8 cellular contexts compared by ENCODE assay signal in genomic region chr13:82688400-82688999, GRCh38.
DNase-seq lines count a peak whose midpoint lies in the region; ATAC-seq and TF ChIP-seq lines count a peak whose summit lies in the region.

No MANE protein-coding gene starts in this region.

- peak; percentile 62 for ATAC-seq in GM21515 (IDR thresholded peaks at IDR 0.05; ENCODE audit: unreplicated experiment)

- H2AFZ ChIP-seq in trophoblast cell (ENCODE audit: insufficient read depth, low read length, poor library complexity), result no peak overlapping the region

- H4K12ac ChIP-seq in trophoblast cell (ENCODE audit: low read depth, low read length), result no peak overlapping the region

- no peaks in the 10 kb centered on the region for H3K9me3 ChIP-seq in CD4-positive, alpha-beta memory T cell (ENCODE audit: control insufficient read depth in 1 of 2, low read length in 2 of 2)
- H3K9me3 ChIP-seq in subcutaneous abdominal adipose tissue (ENCODE audit: control insufficient read depth in 5 of 5, low read length in 5 of 5), result peaks cover 0 to 5% (median 0%) of the 10 kb centered on the region in 5 donors
- no peaks in the 10 kb centered on the region for H3K9me3 ChIP-seq in trophoblast cell (ENCODE audit: insufficient read depth, low read depth, low read length)

- H3K9ac ChIP-seq in subcutaneous abdominal adipose tissue (ENCODE audit: low read length in 5 of 5) (peak overlapping the region in 2 of 5 donors; percentile 44 to 51), trophoblast cell (ENCODE audit: low read length) (no peak overlapping the region)

- TF ChIP-seq CTCF in dorsolateral prefrontal cortex (IDR thresholded peaks at IDR 0.05 in 54 of 56, conservative IDR thresholded peaks at IDR 0.05 in 2 of 56; ENCODE audit: low read depth in 1 of 56, partially characterized antibody in 56 of 56) (no peak), chondrocyte (IDR thresholded peaks at IDR 0.05) (no peak)

- H3K36me3 Mint-ChIP-seq in CD4-positive, alpha-beta memory T cell, result no peaks in the 10 kb centered on the region
- no peaks in the 10 kb centered on the region for H3K36me3 Mint-ChIP-seq in chondrocyte (ENCODE audit: low read depth)

- H4K8ac ChIP-seq in trophoblast cell (ENCODE audit: low read depth, low read length), result no peak overlapping the region

- no peak overlapping the region for H3K4me2 ChIP-seq in trophoblast cell (ENCODE audit: low read length)

- peak overlapping the region; percentile 14 to 93 (median 87) for H3K27ac Mint-ChIP-seq in CD4-positive, alpha-beta memory T cell
- H3K27ac Mint-ChIP-seq in chondrocyte (ENCODE audit: unreplicated experiment), result no peak overlapping the region

- H3K4me3 Mint-ChIP-seq in CD4-positive, alpha-beta memory T cell, result peak overlapping the region; percentile 78 to 88 (median 85)
- H3K4me3 Mint-ChIP-seq in chondrocyte (ENCODE audit: unreplicated experiment), result no peak overlapping the region

- H3K27me3 Mint-ChIP-seq in CD4-positive, alpha-beta memory T cell, result no peaks in the 10 kb centered on the region
- no peaks in the 10 kb centered on the region for H3K27me3 Mint-ChIP-seq in chondrocyte (ENCODE audit: low read depth)

- no peak overlapping the region for H2BK120ac ChIP-seq in trophoblast cell (ENCODE audit: insufficient read depth, low read length, poor library complexity)

- no peak overlapping the region for H2BK5ac ChIP-seq in trophoblast cell (ENCODE audit: low read depth, low read length, poor library complexity)

- peak overlapping the region; percentile 49 for H3K27ac ChIP-seq in CD4-positive, alpha-beta memory T cell (ENCODE audit: low read depth, low read length)
- H3K27ac ChIP-seq in dorsolateral prefrontal cortex (peak overlapping the region in 2 of 59 donors; percentile 23 to 41), subcutaneous abdominal adipose tissue (ENCODE audit: low read depth, low read length) (no peak overlapping the region), trophoblast cell (ENCODE audit: low read depth, low read length) (no peak overlapping the region)

- no peak overlapping the region for H3K4ac ChIP-seq in trophoblast cell (ENCODE audit: low read depth, low read length)

- no peaks in the 10 kb centered on the region for H3K79me2 ChIP-seq in trophoblast cell (ENCODE audit: control insufficient read depth, insufficient read depth, low read length, poor library complexity)

- CTCF ChIA-PET in CD4-positive, alpha-beta memory T cell (lab: Charles Lee; ENCODE audit: partially characterized antibody), result no interaction called here

- H3K27me3 ChIP-seq in CD4-positive, alpha-beta memory T cell (ENCODE audit: insufficient read depth, low read length), result no peaks in the 10 kb centered on the region
- no peaks in the 10 kb centered on the region for H3K27me3 ChIP-seq in dorsolateral prefrontal cortex
- no peaks in the 10 kb centered on the region for H3K27me3 ChIP-seq in subcutaneous abdominal adipose tissue (ENCODE audit: control insufficient read depth in 5 of 5, insufficient read depth in 4 of 5, low read length in 5 of 5)
- H3K27me3 ChIP-seq in trophoblast cell (ENCODE audit: insufficient read depth, low read length), result no peaks in the 10 kb centered on the region

- POLR2A ChIA-PET in CD4-positive, alpha-beta memory T cell (lab: Charles Lee; ENCODE audit: partially characterized antibody), result no interaction called here

- H3K23ac ChIP-seq in trophoblast cell (ENCODE audit: low read length), result no peak overlapping the region

- H3K79me1 ChIP-seq in trophoblast cell (ENCODE audit: low read length), result no peaks in the 10 kb centered on the region

- no peak overlapping the region for H3K18ac ChIP-seq in trophoblast cell (ENCODE audit: low read length)

- DNase-seq in CD4-positive, alpha-beta memory T cell, result peak in 4 of 5 donors; percentile 15 to 28 (median 24)
- peak; percentile 46 for DNase-seq in LHCN-M2 (ENCODE audit: low read depth)
- no peak for DNase-seq in dorsolateral prefrontal cortex
- DNase-seq in chondrocyte (ENCODE audit: low spot score), result no peak
- DNase-seq in trophoblast cell, result no peak
- DNase-seq in COLO668 (lab: John Stamatoyannopoulos, UW; ENCODE audit: unreplicated experiment), result no peak

- no CpG with 5 or more reads among the region's 2 CpGs for WGBS in trophoblast cell (ENCODE audit: extremely low coverage, insufficient coverage, insufficient read length)

- no peak overlapping the region for H3K14ac ChIP-seq in trophoblast cell (ENCODE audit: low read length)

- H3K4me1 Mint-ChIP-seq in CD4-positive, alpha-beta memory T cell, result peaks cover 14 to 29% (median 23%) of the 10 kb centered on the region in 4 donors
- H3K4me1 Mint-ChIP-seq in chondrocyte (ENCODE audit: low read depth), result peaks cover 2% of the 10 kb centered on the region

- intact Hi-C loops in CD4-positive, alpha-beta memory T cell (cut with micrococcal nuclease), result loop anchor here (5.0 kb wide), 1 partner anchor 679 kb away; no protein-coding TSS in a partner anchor
- intact Hi-C loops in dorsolateral prefrontal cortex (cut with DNase I), result no loop called here

- H3K4me3 ChIP-seq in CD4-positive, alpha-beta memory T cell (ENCODE audit: low read length in 2 of 2), result peak overlapping the region; percentile 5 to 34
- H3K4me3 ChIP-seq in dorsolateral prefrontal cortex, result peak overlapping the region in 46 of 59 donors; percentile 1 to 57 (median 29)
- peak overlapping the region; percentile 22 to 52 (median 28) for H3K4me3 ChIP-seq in subcutaneous abdominal adipose tissue (ENCODE audit: low read depth in 1 of 5, low read length in 5 of 5)
- no peak overlapping the region for H3K4me3 ChIP-seq in trophoblast cell (ENCODE audit: low read depth, low read length)

- no peak overlapping the region for H4K91ac ChIP-seq in trophoblast cell (ENCODE audit: low read depth, low read length)

- H3K9me3 Mint-ChIP-seq in CD4-positive, alpha-beta memory T cell, result no peaks in the 10 kb centered on the region
- peaks cover 5% of the 10 kb centered on the region for H3K9me3 Mint-ChIP-seq in chondrocyte (ENCODE audit: low read depth)

- H3K36me3 ChIP-seq in CD4-positive, alpha-beta memory T cell (ENCODE audit: insufficient read depth, low read length), result no peaks in the 10 kb centered on the region
- H3K36me3 ChIP-seq in subcutaneous abdominal adipose tissue (ENCODE audit: control insufficient read depth in 5 of 5, insufficient read depth in 5 of 5, low read length in 5 of 5), result no peaks in the 10 kb centered on the region
- no peaks in the 10 kb centered on the region for H3K36me3 ChIP-seq in trophoblast cell (ENCODE audit: control insufficient read depth in 1 of 2, insufficient read depth in 2 of 2, low read length in 2 of 2)

- no peak overlapping the region for H2AK5ac ChIP-seq in trophoblast cell (ENCODE audit: low read length)

- H2BK12ac ChIP-seq in trophoblast cell (ENCODE audit: low read length), result no peak overlapping the region

- H3K4me1 ChIP-seq in CD4-positive, alpha-beta memory T cell (ENCODE audit: insufficient read depth, low read length), result no peaks in the 10 kb centered on the region
- peaks cover 0 to 10% (median 0%) of the 10 kb centered on the region in 5 donors for H3K4me1 ChIP-seq in subcutaneous abdominal adipose tissue (ENCODE audit: control insufficient read depth in 5 of 5, insufficient read depth in 5 of 5, low read length in 5 of 5)
- H3K4me1 ChIP-seq in trophoblast cell (ENCODE audit: control insufficient read depth in 1 of 2, insufficient read depth in 2 of 2, low read length in 2 of 2), result no peaks in the 10 kb centered on the region

Comparison
In these comparisons a context has a peak if more than half of its experiments do, and no peak if none do; other contexts are left out.
1. DNase-seq: peak in CD4-positive, alpha-beta memory T cell (4 of 5) and LHCN-M2 (single experiment); none in dorsolateral prefrontal cortex (0 of 10), chondrocyte (single experiment), trophoblast cell (0 of 2) and COLO668 (single experiment).